Comparison of ENCODE assay signal across 24 cellular contexts in genomic region chr20:62856931-62857619, GRCh38. TPM values are rescaled to one million over a fixed set of nuclear protein-coding genes. Genes with fewer than 3 reads are reported as not detected.
A peak's percentile ranks its signal among the peaks of the same experiment; 100 is the strongest.
DNase-seq lines count a peak whose midpoint lies in the region; ATAC-seq, FAIRE-seq and TF ChIP-seq lines count a peak whose summit lies in the region.
"Had no signal": no experiment of that assay in that cellular context is flagged by ENCODE, and none has a peak within 500 bp of the region (broad histone marks: within the 10 kb centered on the region; RNA-seq: fewer than 3 reads in every experiment).

No MANE protein-coding gene starts in this region.

- TF ChIP-seq POLR2A in Peyer's patch (IDR thresholded peaks at IDR 0.05): no peak

- no peak for ATAC-seq in GM21447 (IDR thresholded peaks at IDR 0.05; ENCODE audit: unreplicated experiment)
- ATAC-seq: upper lobe of right lung had no signal

- H4K20me1 ChIP-seq in Karpas-422 (ENCODE audit: insufficient read depth, low read depth, low read length): no peaks in the 10 kb centered on the region

- H3K9me3 ChIP-seq in Peyer's patch (no peaks in the 10 kb centered on the region), small intestine (ENCODE audit: control insufficient read depth, low read depth) (no peaks in the 10 kb centered on the region), Karpas-422 (ENCODE audit: low read length) (no peaks in the 10 kb centered on the region)
- H3K9me3 ChIP-seq: left ventricle myocardium inferior, stomach, upper lobe of right lung had no signal

- peaks cover 3% of the 10 kb centered on the region for H3K9me3 Mint-ChIP-seq in endothelial cell (ENCODE audit: unreplicated experiment)
- H3K9me3 Mint-ChIP-seq: IgD-negative memory B cell, nephron progenitor cell had no signal

- peaks cover 24% of the 10 kb centered on the region for H3K79me2 ChIP-seq in Karpas-422 (ENCODE audit: low read length)

- H3K27me3 ChIP-seq in Peyer's patch (no peaks in the 10 kb centered on the region), small intestine (ENCODE audit: control insufficient read depth in 2 of 2, insufficient read depth in 2 of 2, low read length in 2 of 2) (peaks cover 0 to 2% of the 10 kb centered on the region in 2 donors), Karpas-422 (ENCODE audit: low read length) (no peaks in the 10 kb centered on the region)
- H3K27me3 ChIP-seq: upper lobe of right lung had no signal

- no peak overlapping the region for H3K9ac ChIP-seq in Karpas-422 (ENCODE audit: low read length)

- H3K9me2 ChIP-seq in Karpas-422 (replicated peaks; ENCODE audit: insufficient read depth, low read length): no peaks in the 10 kb centered on the region

- H3K27ac Mint-ChIP-seq in endothelial cell (ENCODE audit: unreplicated experiment): peak overlapping the region; percentile 20
- H3K27ac Mint-ChIP-seq: activated naive CD8-positive, alpha-beta T cell; B cell; nephron progenitor cell had no signal

- H3K4me3 ChIP-seq in Peyer's patch (no peak overlapping the region), small intestine (ENCODE audit: low read depth in 1 of 2, low read length in 2 of 2) (no peak overlapping the region), Karpas-422 (ENCODE audit: low read length) (no peak overlapping the region)
- H3K4me3 ChIP-seq: left ventricle myocardium inferior, skin epidermis, stomach, upper lobe of right lung had no signal

- peaks cover 22% of the 10 kb centered on the region for H3K27me3 Mint-ChIP-seq in endothelial cell (ENCODE audit: unreplicated experiment)
- H3K27me3 Mint-ChIP-seq: activated naive CD8-positive, alpha-beta T cell; B cell had no signal

- peak overlapping the region; percentile 63 for H3K4me3 Mint-ChIP-seq in endothelial cell (ENCODE audit: unreplicated experiment)
- H3K4me3 Mint-ChIP-seq: activated naive CD8-positive, alpha-beta T cell; B cell; IgD-negative memory B cell; nephron progenitor cell had no signal

- H3K4me1 ChIP-seq in Peyer's patch: peaks cover 0 to 9% (median 7%) of the 10 kb centered on the region in 4 donors
- H3K4me1 ChIP-seq in small intestine (ENCODE audit: control insufficient read depth in 2 of 2, insufficient read depth in 1 of 2, low read depth in 1 of 2, low read length in 1 of 2): peaks cover 0 to 4% of the 10 kb centered on the region in 2 donors
- peaks cover 12% of the 10 kb centered on the region for H3K4me1 ChIP-seq in Karpas-422 (ENCODE audit: low read length)

- TF ChIP-seq CTCF in Peyer's patch (IDR thresholded peaks at IDR 0.05) (no peak), endothelial cell (IDR thresholded peaks at IDR 0.05; ENCODE audit: unreplicated experiment) (no peak)

- peaks cover 33% of the 10 kb centered on the region for H3K4me1 Mint-ChIP-seq in endothelial cell (ENCODE audit: unreplicated experiment)

- H3K36me3 ChIP-seq in Peyer's patch (no peaks in the 10 kb centered on the region), small intestine (ENCODE audit: control insufficient read depth in 2 of 2, insufficient read depth in 2 of 2, low read length in 2 of 2) (peaks cover 0 to 4% of the 10 kb centered on the region in 2 donors), Karpas-422 (ENCODE audit: insufficient read depth, low read length) (peaks cover 16% of the 10 kb centered on the region; the same call in 1 of the 2 replicates)

- 77 to 86% (median 82%) methylated on average over 25 of the region's 25 CpGs for WGBS in small intestine, 3 donors

- no peak overlapping the region for H3K4me2 ChIP-seq in Karpas-422 (ENCODE audit: low read depth, low read length, poor library complexity, severe bottlenecking)

- H2AFZ ChIP-seq in Karpas-422 (ENCODE audit: low read length): no peak overlapping the region

- peaks cover 28% of the 10 kb centered on the region for H3K36me3 Mint-ChIP-seq in endothelial cell (ENCODE audit: low read depth, unreplicated experiment)

- DNase-seq in NCI-H1436 (lab: John Stamatoyannopoulos, UW): peak; percentile 21
- DNase-seq in NCI-H1436 treated with DMSO at 0.1 percent for 48 hours (lab: John Stamatoyannopoulos, UW): no peak
- peak in 2 of 3 donors; percentile 23 to 41 for DNase-seq in Peyer's patch
- DNase-seq in endothelial cell (ENCODE audit: low spot score): no peak
- peak; percentile 24 for DNase-seq in small intestine
- DNase-seq in NCI-H1105 (lab: John Stamatoyannopoulos, UW): no peak
- DNase-seq in Karpas-422: no peak
- DNase-seq: activated CD4-positive, CD25-positive, alpha-beta regulatory T cell treated with anti-CD3 and anti-CD28 coated beads, Interleukin-2, amount 50 U/mL, for 72 hours; effector memory CD4-positive, alpha-beta T cell; left ventricle myocardium inferior; NCI-H1930; NCI-H446 treated with DMSO at 0.1 percent for 48 hours; nephron progenitor cell; stomach; T-helper 9 cell; upper lobe of right lung had no signal

- no peak overlapping the region for H3K27ac ChIP-seq in Peyer's patch
- H3K27ac ChIP-seq in small intestine (ENCODE audit: low read depth in 1 of 2, low read length in 1 of 2): no peak overlapping the region
- H3K27ac ChIP-seq in Karpas-422 (ENCODE audit: low read length): no peak overlapping the region
- H3K27ac ChIP-seq: 22Rv1, left ventricle myocardium inferior, stomach, upper lobe of right lung had no signal

- no peak for FAIRE-seq in small intestine (lab: Jason Lieb, UNC)

RNA-seq across cellular contexts. Expression of gene TCFL5, which starts 4.5 kb away (rescaled TPM):
- total RNA-seq in Peyer's patch (1 to 10 TPM; 2.6 to 6.6 (median 5.0) TPM), endothelial cell (ENCODE audit: unreplicated experiment) (30.9 TPM)
- polyA plus RNA-seq in small intestine: 1 to 10 TPM; 4.5 to 5.7 (median 4.7) TPM
- 11.3 and 11.5 TPM in 2 replicates for total RNA-seq in Karpas-422 (2014; rRNA removed; shearing (Covaris generic); ENCODE audit: low replicate concordance)

RNA-seq across cellular contexts. Expression of gene COL9A3, which starts 40.2 kb away (rescaled TPM):
- total RNA-seq in Peyer's patch (10 to 100 TPM in 1 of 4 donors, 1 to 10 TPM in 3; 3.3 to 19.8 (median 4.1) TPM), endothelial cell (ENCODE audit: unreplicated experiment) (1.8 TPM)
- polyA plus RNA-seq in small intestine: 10 to 100 TPM in 1 of 3 donors, 1 to 10 TPM in 2; 5.1 to 12.7 (median 6.7) TPM
- 41.2 and 87.5 TPM in 2 replicates for total RNA-seq in Karpas-422 (2014; rRNA removed; shearing (Covaris generic); ENCODE audit: low replicate concordance)
- total RNA-seq: activated CD8-positive, alpha-beta memory T cell treated with anti-CD3 and anti-CD28 coated beads for 36 hours; mononuclear cell had no signal

RNA-seq across cellular contexts. Expression of gene OGFR, which starts 52.4 kb away (rescaled TPM):
- total RNA-seq in Peyer's patch (10 to 100 TPM; 73.3 to 88.3 (median 76.3) TPM), endothelial cell (ENCODE audit: unreplicated experiment) (27.6 TPM)
- polyA plus RNA-seq in small intestine: 10 to 100 TPM; 46.6 to 88.3 (median 85.9) TPM
- 23.8 and 99.0 TPM in 2 replicates for total RNA-seq in Karpas-422 (2014; rRNA removed; shearing (Covaris generic); ENCODE audit: low replicate concordance)

Comparison
In these comparisons a context has a peak if more than half of its experiments do, and no peak if none do; other contexts are left out.
1. DNase-seq: peak in NCI-H1436 (single experiment), Peyer's patch (2 of 3) and small intestine (single experiment); none in NCI-H1436 treated with DMSO at 0.1 percent for 48 hours (single experiment), endothelial cell (single experiment), NCI-H1105 (single experiment) and Karpas-422 (single experiment).